Comparison of ENCODE assay signal across 8 cellular contexts in the genomic region with DNA sequence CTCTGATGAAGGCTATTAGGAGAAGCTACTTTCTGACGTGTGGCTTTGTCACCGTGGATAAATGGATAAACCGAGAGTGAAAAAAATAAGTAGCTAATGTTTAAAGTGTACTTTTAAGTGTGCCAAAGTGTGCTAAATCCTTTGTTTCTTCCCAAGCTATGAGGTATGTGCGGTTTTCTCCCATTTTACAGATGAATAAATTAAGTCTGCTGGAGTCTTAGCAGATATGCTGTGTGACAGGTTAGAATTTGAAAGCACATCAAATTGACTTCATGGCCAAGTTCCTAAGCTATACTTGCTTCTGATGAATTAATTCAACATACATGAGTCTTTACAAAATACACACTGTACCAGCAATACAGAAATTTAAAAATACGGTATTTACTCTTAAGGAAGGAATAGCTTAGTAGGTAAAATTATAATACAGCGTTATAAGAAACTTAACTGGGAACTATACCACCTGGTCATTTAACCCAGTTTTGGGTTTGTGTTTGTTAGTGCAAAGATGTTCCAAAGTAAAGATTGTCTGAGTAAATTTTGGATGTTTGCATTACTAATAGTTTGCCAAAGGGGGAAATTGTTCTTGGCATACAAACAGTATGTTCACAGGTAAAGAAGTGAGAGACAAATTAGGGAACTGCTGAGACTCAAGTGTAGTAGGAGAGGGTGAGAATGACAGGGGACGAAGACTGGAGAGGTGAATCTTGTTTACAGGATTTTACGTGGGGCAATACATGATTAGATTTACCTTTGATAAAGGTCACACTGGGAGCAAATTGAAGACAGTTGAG. TPM values are rescaled to one million over a fixed set of nuclear protein-coding genes. Genes with fewer than 3 reads are reported as not detected.
DNase-seq lines count a peak whose midpoint lies in the region; ATAC-seq, FAIRE-seq and TF ChIP-seq lines count a peak whose summit lies in the region.

No MANE protein-coding gene starts in this region.

- TF ChIP-seq CTCF in heart right ventricle (IDR thresholded peaks at IDR 0.05), result no peak
- no peak for TF ChIP-seq CTCF in astrocyte (IDR thresholded peaks at IDR 0.05; ENCODE audit: insufficient read depth, low read depth, low read length)
- TF ChIP-seq CTCF in lower lobe of right lung (IDR thresholded peaks at IDR 0.05), result no peak
- TF ChIP-seq CTCF in upper lobe of right lung (IDR thresholded peaks at IDR 0.05), result no peak

- H3K27me3 Mint-ChIP-seq in astrocyte (ENCODE audit: low read depth, unreplicated experiment), result no peaks in the 10 kb centered on the region

- peak overlapping the region; percentile 86 for H3K9ac ChIP-seq in astrocyte (ENCODE audit: low read length)

- peaks cover 49% of the 10 kb centered on the region for H3K4me1 Mint-ChIP-seq in astrocyte (ENCODE audit: low read depth, unreplicated experiment)

- peak overlapping the region; percentile 97 for H3K4me3 Mint-ChIP-seq in astrocyte (ENCODE audit: unreplicated experiment)

- intact Hi-C loops in heart right ventricle (cut with DNase I), result loop anchor here in 1 of 10 donors (10.0 kb wide), 1 partner anchor 129 kb away; a partner anchor contains a TSS
- intact Hi-C loops in left ventricle myocardium superior (cut with micrococcal nuclease), result no loop called here
- intact Hi-C loops in lower lobe of right lung (cut with DNase I), result no loop called here
- intact Hi-C loops in upper lobe of right lung (cut with DNase I), result no loop called here

- H3K36me3 Mint-ChIP-seq in astrocyte (ENCODE audit: low read depth, unreplicated experiment), result no peaks in the 10 kb centered on the region

- WGBS in heart right ventricle, 2 donors, result 81 to 85% methylated on average over 8 of the region's 8 CpGs

- H3K9me3 Mint-ChIP-seq in astrocyte (ENCODE audit: unreplicated experiment), result no peaks in the 10 kb centered on the region

- peak overlapping the region in 8 of 10 donors; percentile 80 to 99 (median 92) for H3K4me3 ChIP-seq in heart right ventricle
- peak overlapping the region; percentile 71 for H3K4me3 ChIP-seq in astrocyte (ENCODE audit: insufficient read depth, low read depth, low read length)
- H3K4me3 ChIP-seq in lower lobe of right lung, result peak overlapping the region; percentile 94
- H3K4me3 ChIP-seq in upper lobe of right lung, result peak overlapping the region; percentile 67

- H3K27ac ChIP-seq in heart right ventricle (peak overlapping the region in 2 of 10 donors; percentile 84 to 93), astrocyte (ENCODE audit: low read depth, low read length) (peak overlapping the region; percentile 55), lower lobe of right lung (no peak overlapping the region), upper lobe of right lung (peak overlapping the region; percentile 82)

- no peak overlapping the region for H2AFZ ChIP-seq in astrocyte (ENCODE audit: low read depth, low read length)

- peaks cover 49% of the 10 kb centered on the region for H3K79me2 ChIP-seq in astrocyte (ENCODE audit: insufficient read depth, low read length)

- ATAC-seq in heart right ventricle (no peak), left ventricle myocardium superior (no peak), lower lobe of right lung (no peak), upper lobe of right lung (no peak), GM21723 (IDR thresholded peaks at IDR 0.05; ENCODE audit: unreplicated experiment) (no peak)

- H3K4me1 ChIP-seq in heart right ventricle (peaks cover 0 to 73% (median 53%) of the 10 kb centered on the region in 9 donors), astrocyte (ENCODE audit: insufficient read depth, low read length) (peaks cover 37% of the 10 kb centered on the region), lower lobe of right lung (peaks cover 52% of the 10 kb centered on the region), upper lobe of right lung (peaks cover 42% of the 10 kb centered on the region)

- DNase-seq in heart right ventricle, result no peak
- DNase-seq in left ventricle myocardium superior, result no peak
- no peak for DNase-seq in astrocyte (ENCODE audit: low read depth)
- no peak for DNase-seq in lower lobe of right lung
- no peak for DNase-seq in upper lobe of right lung
- DNase-seq in T-helper 9 cell, result no peak
- DNase-seq in activated CD8-positive, alpha-beta memory T cell treated with anti-CD3 and anti-CD28 coated beads for 24 hours, result no peak

- H3K27me3 ChIP-seq in heart right ventricle, result no peaks in the 10 kb centered on the region
- H3K27me3 ChIP-seq in astrocyte (ENCODE audit: insufficient read depth, low read length), result no peaks in the 10 kb centered on the region
- H3K27me3 ChIP-seq in lower lobe of right lung (ENCODE audit: low read depth), result no peaks in the 10 kb centered on the region
- no peaks in the 10 kb centered on the region for H3K27me3 ChIP-seq in upper lobe of right lung

- H3K9me3 ChIP-seq in heart right ventricle (no peaks in the 10 kb centered on the region), astrocyte (ENCODE audit: insufficient read depth, low read depth, low read length) (no peaks in the 10 kb centered on the region), lower lobe of right lung (no peaks in the 10 kb centered on the region), upper lobe of right lung (no peaks in the 10 kb centered on the region)

- no peak for FAIRE-seq in astrocyte (lab: Jason Lieb, UNC)

- H3K4me2 ChIP-seq in astrocyte (ENCODE audit: low read length), result peak overlapping the region; percentile 86

- H3K36me3 ChIP-seq in heart right ventricle, result no peaks in the 10 kb centered on the region
- H3K36me3 ChIP-seq in astrocyte (ENCODE audit: insufficient read depth, low read length), result no peaks in the 10 kb centered on the region
- no peaks in the 10 kb centered on the region for H3K36me3 ChIP-seq in lower lobe of right lung
- no peaks in the 10 kb centered on the region for H3K36me3 ChIP-seq in upper lobe of right lung

- no peaks in the 10 kb centered on the region for H4K20me1 ChIP-seq in astrocyte (ENCODE audit: insufficient read depth, low read length)

- H3K27ac Mint-ChIP-seq in astrocyte (ENCODE audit: unreplicated experiment), result peak overlapping the region; percentile 91

RNA-seq across cellular contexts. Expression of a gene that starts 1.4 kb away (rescaled TPM):
- total RNA-seq in heart right ventricle (10 to 100 TPM; 23.1 to 32.0 (median 28.9) TPM), left ventricle myocardium superior (33.4 TPM), astrocyte (66.2 and 68.1 TPM in 2 replicates), lower lobe of right lung (60.1 TPM), upper lobe of right lung (44.8 TPM)
- 1 to 10 TPM; 4.6 to 7.1 TPM for polyA plus RNA-seq in heart right ventricle
